Comparison of ENCODE assay signal across 8 cellular contexts in genomic region chr2:113324684-113325160, GRCh38. TPM values are rescaled to one million over a fixed set of nuclear protein-coding genes. Genes with fewer than 3 reads are reported as not detected.
DNase-seq lines count a peak whose midpoint lies in the region; ATAC-seq and TF ChIP-seq lines count a peak whose summit lies in the region.

No MANE protein-coding gene starts in this region.

- TF ChIP-seq EP300 in neural cell (conservative IDR thresholded peaks at IDR 0.05; ENCODE audit: poor library complexity, severe bottlenecking) = no peak

- H3K9me3 ChIP-seq in neural cell (ENCODE audit: low read length) = no peaks in the 10 kb centered on the region
- H3K9me3 ChIP-seq in thoracic aorta = no peaks in the 10 kb centered on the region

- H3K9me3 Mint-ChIP-seq in HFFc6 = no peaks in the 10 kb centered on the region

- peak overlapping the region; percentile 91 for H3K4me3 Mint-ChIP-seq in HFFc6

- peak overlapping the region; percentile 94 for H3K27ac Mint-ChIP-seq in HFFc6

- no peaks in the 10 kb centered on the region for H3K9me2 ChIP-seq in neural cell (ENCODE audit: insufficient read depth, low read length)

- H3K79me2 ChIP-seq in neural cell (replicated peaks; ENCODE audit: insufficient read depth, low read length) = no peaks in the 10 kb centered on the region

- DNase-seq in AG10803 (ENCODE audit: low read depth) (peak; percentile 49), HFFc6 (peak; percentile 59), NOMO-1 (lab: John Stamatoyannopoulos, UW; ENCODE audit: unreplicated experiment in 2 of 2) (peak; percentile 43 to 64), fibroblast of peridontal ligament (ENCODE audit: extremely low read depth) (peak; percentile 29), thoracic aorta (ENCODE audit: low spot score) (no peak)
- peak; percentile 53 for DNase-seq in activated T-cell treated with anti-CD3 and anti-CD28 coated beads, Interleukin-2, amount 50 U/mL, for 1 hour

- TF ChIP-seq CTCF in AG10803 (conservative IDR thresholded peaks at IDR 0.05; ENCODE audit: low read length) (no peak), HFFc6 (IDR thresholded peaks at IDR 0.05) (no peak), neural cell (IDR thresholded peaks at IDR 0.05; ENCODE audit: poor library complexity, severe bottlenecking) (no peak), thoracic aorta (IDR thresholded peaks at IDR 0.05) (no peak)

- peak overlapping the region; percentile 75 for H2AFZ ChIP-seq in neural cell (ENCODE audit: low read depth, low read length)

- H3K27ac ChIP-seq in neural cell (ENCODE audit: low read length) = peak overlapping the region; percentile 12
- H3K27ac ChIP-seq in thoracic aorta = no peak overlapping the region

- ATAC-seq in thoracic aorta (ENCODE audit: insufficient number of reproducible peaks, low FRiP score, low read depth) (no peak), GM19455 (IDR thresholded peaks at IDR 0.05; ENCODE audit: unreplicated experiment) (no peak)

- peaks cover 0 to 13% of the 10 kb centered on the region in 2 donors for H3K4me1 ChIP-seq in thoracic aorta (ENCODE audit: control insufficient read depth in 1 of 2, low read depth in 2 of 2)

- peaks cover 6% of the 10 kb centered on the region; the same call in 1 of the 2 replicates for H3K27me3 Mint-ChIP-seq in HFFc6 (ENCODE audit: insufficient read depth)

- peak overlapping the region; percentile 35 for H3K4me2 ChIP-seq in neural cell (ENCODE audit: low read length)

- H3K9ac ChIP-seq in neural cell (ENCODE audit: low read length) = peak overlapping the region; percentile 65

- no peaks in the 10 kb centered on the region for H3K27me3 ChIP-seq in neural cell (ENCODE audit: insufficient read depth, low read depth, low read length)
- no peaks in the 10 kb centered on the region for H3K27me3 ChIP-seq in thoracic aorta (replicated peaks; ENCODE audit: insufficient read depth)

- H3K4me3 ChIP-seq in AG10803 (ENCODE audit: low read length) (peak overlapping the region; percentile 55), neural cell (ENCODE audit: low read length) (peak overlapping the region; percentile 60), thoracic aorta (peak overlapping the region; percentile 73)

- no peaks in the 10 kb centered on the region for H3F3A ChIP-seq in neural cell (ENCODE audit: insufficient read depth, low read length, poor library complexity, severe bottlenecking)

- TF ChIP-seq RAD21 in neural cell (conservative IDR thresholded peaks at IDR 0.05) = no peak

- H4K20me1 ChIP-seq in neural cell (ENCODE audit: insufficient read depth) = no peaks in the 10 kb centered on the region

- H3K36me3 Mint-ChIP-seq in HFFc6 (ENCODE audit: low read depth) = no peaks in the 10 kb centered on the region

- H3K36me3 ChIP-seq in neural cell (ENCODE audit: insufficient read depth, low read length) (no peaks in the 10 kb centered on the region), thoracic aorta (no peaks in the 10 kb centered on the region)

- H3K4me1 Mint-ChIP-seq in HFFc6 (ENCODE audit: low read depth) = peaks cover 57% of the 10 kb centered on the region

TF ChIP-seq in neural cell, 6 proteins besides CTCF, POLR2A, EP300 and RAD21:
- TF ChIP-seq SMC3 (conservative IDR thresholded peaks at IDR 0.05; ENCODE audit: poor library complexity) (no peak), POLR2AphosphoS5 (IDR thresholded peaks at IDR 0.05) (peak; percentile 31)
TF ChIP-seq in neural cell: peak in this region for 1.

RNA-seq across cellular contexts. Expression of gene PAX8, which starts 46.0 kb away (rescaled TPM):
- 1 to 10 TPM in 5 of 6 experiments, under 1 TPM in 1; 0.33 to 6.7 (median 5.1) TPM for total RNA-seq in HFFc6 (2021; fragmentation: NEBNext Ultra II Directional; extraction: Animal tissue kit (Norgen Biotek cat#: 25700))
- polyA plus RNA-seq in neural cell = not detected in 2 replicates
- polyA minus RNA-seq in neural cell = not detected in 2 replicates
- 10 to 100 TPM in 1 of 2 donors, 1 to 10 TPM in 1; 2.4 to 10.3 TPM for total RNA-seq in thoracic aorta
